Comparison of ENCODE assay signal across 9 cellular contexts in genomic region chrX:130902446-130902782, GRCh38. TPM values are rescaled to one million over a fixed set of nuclear protein-coding genes. Genes with fewer than 3 reads are reported as not detected.
A peak's percentile ranks its signal among the peaks of the same experiment; 100 is the strongest.
DNase-seq lines count a peak whose midpoint lies in the region; TF ChIP-seq lines count a peak whose summit lies in the region.
"Had no signal": no experiment of that assay in that cellular context is flagged by ENCODE, and none has a peak within 500 bp of the region (broad histone marks: within the 10 kb centered on the region; RNA-seq: fewer than 3 reads in every experiment).

No MANE protein-coding gene starts in this region.

- H3K36me3 Mint-ChIP-seq in T-helper 1 cell treated with Interleukin-12 subunit alpha and Interleukin-12 subunit beta and Interleukin-4 antibody, amounts not matched to agents 30 μg/mL and 1 μg/mL, for 36 hours (ENCODE audit: low read depth) = no peaks in the 10 kb centered on the region
- H3K36me3 Mint-ChIP-seq in activated T-helper 1 cell treated with anti-CD3 and anti-CD28 coated beads, Interleukin-12 subunit alpha, Interleukin-12 subunit beta, Interleukin-2, Interleukin-4 antibody, amounts not matched to agents 30 ng/mL and 10 ng/mL and 1 ng/mL, durations not matched to agents 14 hours and 24 hours and 36 hours (ENCODE audit: low read depth) = peaks cover 7% of the 10 kb centered on the region

- no peaks in the 10 kb centered on the region for H3K27me3 Mint-ChIP-seq in T-helper 1 cell treated with Interleukin-12 subunit alpha and Interleukin-12 subunit beta and Interleukin-4 antibody, amounts not matched to agents 30 μg/mL and 1 μg/mL, for 36 hours (ENCODE audit: low read depth)
- H3K27me3 Mint-ChIP-seq in activated T-helper 1 cell treated with anti-CD3 and anti-CD28 coated beads, Interleukin-12 subunit alpha, Interleukin-12 subunit beta, Interleukin-2, Interleukin-4 antibody, amounts not matched to agents 30 ng/mL and 10 ng/mL and 1 ng/mL, durations not matched to agents 14 hours and 24 hours and 36 hours (ENCODE audit: insufficient read depth) = peaks cover 5% of the 10 kb centered on the region

- intact Hi-C loops in activated T-helper 1 cell treated with anti-CD3 and anti-CD28 coated beads, Interleukin-12 subunit alpha, Interleukin-12 subunit beta, Interleukin-2, Interleukin-4 antibody, amounts not matched to agents 30 ng/mL and 10 ng/mL and 1 ng/mL, durations not matched to agents 14 hours and 24 hours and 36 hours (cut with micrococcal nuclease) = loop anchor here (2.0 to 10.0 kb wide), 6 partner anchors 14 to 1315 kb away; partner anchors contain the start of genes AIFM1, BCORL1 and RAP2C

- H3K4me3 Mint-ChIP-seq in T-helper 1 cell treated with Interleukin-12 subunit alpha and Interleukin-12 subunit beta and Interleukin-4 antibody, amounts not matched to agents 30 μg/mL and 1 μg/mL, for 36 hours = no peak overlapping the region
- no peak overlapping the region for H3K4me3 Mint-ChIP-seq in activated T-helper 1 cell treated with anti-CD3 and anti-CD28 coated beads, Interleukin-12 subunit alpha, Interleukin-12 subunit beta, Interleukin-2, Interleukin-4 antibody, amounts not matched to agents 30 ng/mL and 10 ng/mL and 1 ng/mL, durations not matched to agents 14 hours and 24 hours and 36 hours
- H3K4me3 Mint-ChIP-seq: CD14-positive monocyte had no signal

- H3K9me3 Mint-ChIP-seq in T-helper 1 cell treated with Interleukin-12 subunit alpha and Interleukin-12 subunit beta and Interleukin-4 antibody, amounts not matched to agents 30 μg/mL and 1 μg/mL, for 36 hours = no peaks in the 10 kb centered on the region
- H3K9me3 Mint-ChIP-seq in activated T-helper 1 cell treated with anti-CD3 and anti-CD28 coated beads, Interleukin-12 subunit alpha, Interleukin-12 subunit beta, Interleukin-2, Interleukin-4 antibody, amounts not matched to agents 30 ng/mL and 10 ng/mL and 1 ng/mL, durations not matched to agents 14 hours and 24 hours and 36 hours = no peaks in the 10 kb centered on the region

- DNase-seq in T-helper 1 cell (no peak), GM20000 (ENCODE audit: low spot score) (no peak), NCI-H748 treated with DMSO at 0.1 percent for 48 hours (lab: John Stamatoyannopoulos, UW) (no peak), DMS153 treated with DMSO at 0.1 percent for 48 hours (lab: John Stamatoyannopoulos, UW; ENCODE audit: unreplicated experiment) (no peak)
- no peak for DNase-seq in activated T-helper 1 cell treated with anti-CD3 and anti-CD28 coated beads, Interleukin-12 subunit alpha, Interleukin-12 subunit beta, Interleukin-2, Interleukin-4 antibody, amounts not matched to agents 30 ng/mL and 10 ng/mL and 1 ng/mL, durations not matched to agents 14 hours and 24 hours and 36 hours (ENCODE audit: low spot score)

- peak overlapping the region; percentile 73 for H3K4me3 ChIP-seq in iPS-18c (ENCODE audit: insufficient read depth, low read depth, low read length)

- peaks cover 7% of the 10 kb centered on the region for H3K4me1 Mint-ChIP-seq in T-helper 1 cell treated with Interleukin-12 subunit alpha and Interleukin-12 subunit beta and Interleukin-4 antibody, amounts not matched to agents 30 μg/mL and 1 μg/mL, for 36 hours (ENCODE audit: low read depth)
- peaks cover 9% of the 10 kb centered on the region for H3K4me1 Mint-ChIP-seq in activated T-helper 1 cell treated with anti-CD3 and anti-CD28 coated beads, Interleukin-12 subunit alpha, Interleukin-12 subunit beta, Interleukin-2, Interleukin-4 antibody, amounts not matched to agents 30 ng/mL and 10 ng/mL and 1 ng/mL, durations not matched to agents 14 hours and 24 hours and 36 hours (ENCODE audit: low read depth)

- peak overlapping the region; percentile 79 for H3K27ac Mint-ChIP-seq in T-helper 1 cell treated with Interleukin-12 subunit alpha and Interleukin-12 subunit beta and Interleukin-4 antibody, amounts not matched to agents 30 μg/mL and 1 μg/mL, for 36 hours
- H3K27ac Mint-ChIP-seq in activated T-helper 1 cell treated with anti-CD3 and anti-CD28 coated beads, Interleukin-12 subunit alpha, Interleukin-12 subunit beta, Interleukin-2, Interleukin-4 antibody, amounts not matched to agents 30 ng/mL and 10 ng/mL and 1 ng/mL, durations not matched to agents 14 hours and 24 hours and 36 hours = peak overlapping the region; percentile 83

- no peak for TF ChIP-seq CTCF in GM20000 (IDR thresholded peaks at IDR 0.05; ENCODE audit: extremely low read depth, missing control alignments)

- peaks cover 5% of the 10 kb centered on the region for H3K9me3 ChIP-seq in iPS-18c (ENCODE audit: control insufficient read depth, insufficient read depth, low read length)

- H3K27ac ChIP-seq in temporal lobe (ENCODE audit: low read depth, low read length) = peak overlapping the region; percentile 56

RNA-seq across cellular contexts. Expression of gene ENOX2, which starts 0.6 kb away (rescaled TPM):
- total RNA-seq in activated T-helper 1 cell treated with anti-CD3 and anti-CD28 coated beads, Interleukin-12 subunit alpha, Interleukin-12 subunit beta, Interleukin-2, Interleukin-4 antibody, amounts not matched to agents 30 ng/mL and 10 ng/mL and 1 ng/mL, durations not matched to agents 14 hours and 24 hours and 36 hours = 15.6 and 20.5 TPM in 2 replicates
- 3.2 TPM for total RNA-seq in temporal lobe
